ENCODE assay signal across 22 cellular contexts in genomic region chr3:65507446-65507845, GRCh38.
A peak's percentile ranks its signal among the peaks of the same experiment; 100 is the strongest.
DNase-seq lines count a peak whose midpoint lies in the region; ATAC-seq, FAIRE-seq and TF ChIP-seq lines count a peak whose summit lies in the region.
"Had no signal": no experiment of that assay in that cellular context is flagged by ENCODE, and none has a peak within 500 bp of the region (broad histone marks: within the 10 kb centered on the region; RNA-seq: fewer than 3 reads in every experiment).

No MANE protein-coding gene starts in this region.

- DNase-seq in NCI-H69 (lab: John Stamatoyannopoulos, UW) (peak; percentile 40), K562 (ENCODE audit: extremely low read depth in 1 of 4, low spot score in 3 of 4) (no peak), psoas muscle (no peak), osteocyte (ENCODE audit: extremely low spot score, unreplicated experiment) (no peak)
- DNase-seq: 8988T; AML-193; Caco-2; Calu3; CD4-positive, alpha-beta T cell; CD8-positive, alpha-beta T cell; DMS79 treated with DMSO at 0.1 percent for 48 hours; GF-D8 had no signal

- H3K27me3 Mint-ChIP-seq in osteocyte (ENCODE audit: unreplicated experiment), result no peaks in the 10 kb centered on the region
- H3K27me3 Mint-ChIP-seq: B cell; CD4-positive, alpha-beta T cell had no signal

- H2AFZ ChIP-seq in K562 (ENCODE audit: low read depth, low read length), result no peak overlapping the region

- TF ChIP-seq CTCF in HEK293 (tag by site-specific recombination; IDR thresholded peaks at IDR 0.05), result no peak
- TF ChIP-seq CTCF in K562 (IDR thresholded peaks at IDR 0.05 in 2 of 3, conservative IDR thresholded peaks at IDR 0.05 in 1 of 3; ENCODE audit: insufficient read depth in 2 of 3, low read depth in 1 of 3, low read length in 3 of 3), result no peak
- TF ChIP-seq CTCF in psoas muscle (IDR thresholded peaks at IDR 0.05), result no peak
- TF ChIP-seq CTCF in osteocyte (IDR thresholded peaks at IDR 0.05), result no peak

- no peaks in the 10 kb centered on the region for H3K36me3 Mint-ChIP-seq in osteocyte (ENCODE audit: unreplicated experiment)
- H3K36me3 Mint-ChIP-seq: CD8-positive, alpha-beta T cell had no signal

- 29% methylated on average over 3 of the region's 3 CpGs for WGBS in K562 (ENCODE audit: insufficient coverage, low coverage, missing lambda C conversion rate)
- WGBS in psoas muscle, 3 donors, result 52 to 54% (median 52%) methylated on average over 3 of the region's 3 CpGs

- H3K4me1 ChIP-seq in HEK293 (ENCODE audit: control insufficient read depth, insufficient read depth, low read length) (no peaks in the 10 kb centered on the region), K562 (replicated peaks in 1 of 2; ENCODE audit: control insufficient read depth in 2 of 2, insufficient read depth in 2 of 2, low read length in 2 of 2) (peaks cover 0 to 7% of the 10 kb centered on the region in 2 experiments; a peak in 2 of 5 replicates), psoas muscle (no peaks in the 10 kb centered on the region)

- no peaks in the 10 kb centered on the region for H3K4me1 Mint-ChIP-seq in osteocyte (ENCODE audit: unreplicated experiment)
- H3K4me1 Mint-ChIP-seq: B cell had no signal

- no peak overlapping the region for H3K9ac ChIP-seq in K562 (ENCODE audit: insufficient read depth in 1 of 2, low read depth in 2 of 2, low read length in 2 of 2)
- H3K9ac ChIP-seq: BLaER1 treated with 17β-estradiol and CSF1 and Interleukin-3, amounts not matched to agents 10 nM and 100 nM had no signal

- CTCF ChIA-PET in HEK293 (lab: Yijun Ruan, JAX) (no interaction called here), K562 (lab: Yijun Ruan, JAX; ENCODE audit: low intra/inter-chr PET ratio) (no interaction called here)

- no peak for TF ChIP-seq POLR2A in K562 (conservative IDR thresholded peaks at IDR 0.05)

- no peak for TF ChIP-seq RAD21 in K562 (CRISPR knock-in tag; conservative IDR thresholded peaks at IDR 0.05 in 1 of 2, IDR thresholded peaks at IDR 0.05 in 1 of 2)

- H3K4me3 Mint-ChIP-seq in osteocyte (ENCODE audit: unreplicated experiment), result no peak overlapping the region
- H3K4me3 Mint-ChIP-seq: B cell; CD4-positive, alpha-beta T cell; CD8-positive, alpha-beta T cell had no signal

- H3K4me3 ChIP-seq in HEK293 (ENCODE audit: low read depth, low read length) (no peak overlapping the region), K562 (no peak overlapping the region), psoas muscle (no peak overlapping the region)
- H3K4me3 ChIP-seq: BLaER1 treated with 17β-estradiol and CSF1 and Interleukin-3, amounts not matched to agents 10 nM and 100 nM had no signal

- in situ Hi-C loops in K562 (cut with MboI), result no loop called here

- H3K27ac ChIP-seq in HEK293 (ENCODE audit: extremely low read depth, low read depth, low read length) (no peak overlapping the region), K562 (ENCODE audit: extremely low read depth, low read depth, low read length) (peak overlapping the region; percentile 38; the same call in 1 of the 3 replicates), psoas muscle (no peak overlapping the region)
- H3K27ac ChIP-seq: BLaER1 treated with 17β-estradiol and CSF1 and Interleukin-3, amounts not matched to agents 10 nM and 100 nM; C4-2B had no signal

- H3K27ac Mint-ChIP-seq in osteocyte (ENCODE audit: unreplicated experiment), result no peak overlapping the region
- H3K27ac Mint-ChIP-seq: B cell; CD4-positive, alpha-beta T cell; CD8-positive, alpha-beta T cell had no signal

- no peaks in the 10 kb centered on the region for H3K9me1 ChIP-seq in K562 (ENCODE audit: control insufficient read depth, insufficient read depth, low read length)

- ATAC-seq in K562 (no peak), psoas muscle (no peak), HG03565 (IDR thresholded peaks at IDR 0.05; ENCODE audit: unreplicated experiment) (no peak)
- ATAC-seq: CD8-positive, alpha-beta T cell had no signal

- H3K27me3 ChIP-seq in K562 (ENCODE audit: control insufficient read depth in 2 of 2, insufficient read depth in 2 of 2, low read length in 2 of 2) (no peaks in the 10 kb centered on the region), psoas muscle (ENCODE audit: insufficient read depth in 3 of 3, low read length in 2 of 3) (no peaks in the 10 kb centered on the region)
- H3K27me3 ChIP-seq: BLaER1 treated with 17β-estradiol and CSF1 and Interleukin-3, amounts not matched to agents 10 nM and 100 nM had no signal

- no peaks in the 10 kb centered on the region for H3K36me3 ChIP-seq in HEK293 (ENCODE audit: control insufficient read depth in 2 of 2, insufficient read depth in 1 of 2, low read length in 2 of 2)
- no peaks in the 10 kb centered on the region for H3K36me3 ChIP-seq in K562 (ENCODE audit: control insufficient read depth, insufficient read depth, low read length)
- H3K36me3 ChIP-seq in psoas muscle (ENCODE audit: insufficient read depth in 1 of 2, low read depth in 1 of 2), result no peaks in the 10 kb centered on the region

- H3K9me3 ChIP-seq in HEK293 (ENCODE audit: control insufficient read depth, insufficient read depth, low read depth, low read length), result no peaks in the 10 kb centered on the region
- H3K9me3 ChIP-seq in K562 (replicated peaks; ENCODE audit: control insufficient read depth, insufficient read depth, low read depth, low read length), result peaks cover 7% of the 10 kb centered on the region
- no peaks in the 10 kb centered on the region for H3K9me3 ChIP-seq in psoas muscle
- H3K9me3 ChIP-seq: Caco-2 had no signal

- POLR2A ChIA-PET in HEK293 (lab: Yijun Ruan, JAX) (no interaction called here), K562 (lab: Yijun Ruan, JAX) (interaction anchor here (0.6 kb wide), 1 partner anchor 723 kb away, joined by 4 read pairs; no protein-coding TSS in a partner anchor)

- intact Hi-C loops in K562 (cut with micrococcal nuclease) (loop anchor here (10.0 kb wide), 1 partner anchor 57 kb away; no protein-coding TSS in a partner anchor), psoas muscle (cut with DNase I) (no loop called here)

- BruUV-seq in K562 (replicated peaks; lab: Mats Ljungman, UMichigan), result no TSS peak

- no peaks in the 10 kb centered on the region for H4K20me1 ChIP-seq in K562 (replicated peaks; ENCODE audit: control insufficient read depth, insufficient read depth, low read length)
- H4K20me1 ChIP-seq: BLaER1 treated with 17β-estradiol and CSF1 and Interleukin-3, amounts not matched to agents 10 nM and 100 nM had no signal

- H3K79me2 ChIP-seq in K562 (ENCODE audit: control insufficient read depth, insufficient read depth, low read length), result peaks cover 63% of the 10 kb centered on the region

- no peaks in the 10 kb centered on the region for H3K9me3 Mint-ChIP-seq in osteocyte (ENCODE audit: unreplicated experiment)

- H3K4me2 ChIP-seq in K562 (ENCODE audit: insufficient read depth, low read length), result no peak overlapping the region; the same call in 1 of the 2 replicates
- H3K4me2 ChIP-seq: BLaER1 treated with 17β-estradiol and CSF1 and Interleukin-3, amounts not matched to agents 10 nM and 100 nM had no signal

- no peak for FAIRE-seq in K562 (lab: Jason Lieb, UNC)
- FAIRE-seq: A204.1, D721Med, G401.6, GM12891, GM19239 had no signal

- TF ChIP-seq EP300 in K562 (IDR thresholded peaks at IDR 0.05; ENCODE audit: low read length), result no peak

TF ChIP-seq in HEK293, 187 proteins besides CTCF, POLR2A, EP300 and RAD21 (continues in another document):
- TF ChIP-seq ZNF501 (tag by site-specific recombination; IDR thresholded peaks at IDR 0.05), result no peak
- TF ChIP-seq GLI4 (tag by site-specific recombination; IDR thresholded peaks at IDR 0.05), result no peak
- TF ChIP-seq ZNF664 (tag by site-specific recombination; IDR thresholded peaks at IDR 0.05), result peak; percentile 53; the same call in 1 of the 2 replicates
- TF ChIP-seq KLF8 (tag by site-specific recombination; IDR thresholded peaks at IDR 0.05), result no peak
- TF ChIP-seq OVOL3 (tag by site-specific recombination; IDR thresholded peaks at IDR 0.05), result no peak
- TF ChIP-seq ZNF654 (tag by site-specific recombination; IDR thresholded peaks at IDR 0.05; ENCODE audit: low read depth), result no peak

TF ChIP-seq in K562, 482 proteins besides CTCF, POLR2A, EP300 and RAD21:
- TF ChIP-seq SLC30A9 (CRISPR knock-in tag; IDR thresholded peaks at IDR 0.05) (no peak), MEIS2 (IDR thresholded peaks at IDR 0.05; ENCODE audit: partially characterized antibody) (peak; percentile 36), ZNF316 (IDR thresholded peaks at IDR 0.05) (peak; percentile 65; the same call in 1 of the 2 replicates), MAFF (IDR thresholded peaks at IDR 0.05; ENCODE audit: low read length) (peak; percentile 12; the same call in 1 of the 2 replicates), ZNF584 (CRISPR knock-in tag; IDR thresholded peaks at IDR 0.05; ENCODE audit: low read depth) (no peak), MAFK (IDR thresholded peaks at IDR 0.05; ENCODE audit: low read length) (peak; percentile 12; the same call in 1 of the 2 replicates), C11orf30 (IDR thresholded peaks at IDR 0.05; ENCODE audit: low read depth) (peak; percentile 55; the same call in 1 of the 2 replicates)
TF ChIP-seq in K562: peak in this region for 5.

Comparison
In these comparisons a context has a peak if more than half of its experiments do, and no peak if none do; other contexts are left out.
1. Of the 44 proteins assayed by ChIP-seq in both K562 and HEK293: peak only in K562: none; only in HEK293: ATF2, KLF10, KLF16, PRDM10, ZBTB8A and ZEB2; in both: none; in neither: 38.